Comparison of ENCODE assay signal across 16 cellular contexts in genomic region chr3:23402728-23403505, GRCh38.
DNase-seq lines count a peak whose midpoint lies in the region; ATAC-seq and FAIRE-seq lines count a peak whose summit lies in the region.
"Had no signal": no experiment of that assay in that cellular context is flagged by ENCODE, and none has a peak within 500 bp of the region (broad histone marks: within the 10 kb centered on the region; RNA-seq: fewer than 3 reads in every experiment).

No MANE protein-coding gene starts in this region.

- H3K36me3 Mint-ChIP-seq in naive B cell = no peaks in the 10 kb centered on the region
- no peaks in the 10 kb centered on the region for H3K36me3 Mint-ChIP-seq in activated T-helper 17 cell treated with anti-CD3 and anti-CD28 coated beads, Interleukin-2, amount 50 U/mL, for 72 hours (ENCODE audit: low read depth)
- H3K36me3 Mint-ChIP-seq: neural progenitor cell had no signal

- H3K4me3 Mint-ChIP-seq in naive B cell = peak overlapping the region in 6 of 8 donors; percentile 9 to 61 (median 43)
- no peak overlapping the region for H3K4me3 Mint-ChIP-seq in activated T-helper 17 cell treated with anti-CD3 and anti-CD28 coated beads, Interleukin-2, amount 50 U/mL, for 72 hours
- H3K4me3 Mint-ChIP-seq: dendritic cell treated with granulocyte-macrophage colony-stimulating factor and Interleukin-4, amounts not matched to agents 40 ng/mL and 50 ng/mL, for 4 days; neural progenitor cell had no signal

- ATAC-seq in HG02763 (IDR thresholded peaks at IDR 0.05; ENCODE audit: unreplicated experiment) = peak; percentile 46
- peak; percentile 69 to 70 for ATAC-seq in naive B cell (ENCODE audit: low read depth in 2 of 2)
- no peak for ATAC-seq in activated T-helper 17 cell treated with anti-CD3 and anti-CD28 coated beads, Interleukin-2, amount 50 U/mL, for 72 hours (replicated peaks)
- no peak for ATAC-seq in esophagus mucosa
- ATAC-seq: activated CD4-positive, CD25-positive, alpha-beta regulatory T cell treated with anti-CD3 and anti-CD28 coated beads, Interleukin-2, amount 50 U/mL, for 24 hours had no signal

- DNase-seq in GM18507 (ENCODE audit: extremely low spot score, insufficient read length, low read depth) (no peak), NOMO-1 treated with DMSO at 0.1 percent for 48 hours (lab: John Stamatoyannopoulos, UW; ENCODE audit: unreplicated experiment) (peak; percentile 76), naive B cell (peak; percentile 18), NCI-H510A (lab: John Stamatoyannopoulos, UW) (no peak), MV-4-11 (lab: John Stamatoyannopoulos, UW) (no peak)
- DNase-seq: amniotic stem cell, hypothalamus, NCI-H2171 treated with DMSO at 0.1 percent for 48 hours, sigmoid colon, stomach had no signal

- peak overlapping the region in 3 of 6 donors; percentile 15 to 62 (median 17) for H3K27ac Mint-ChIP-seq in naive B cell
- no peak overlapping the region for H3K27ac Mint-ChIP-seq in activated T-helper 17 cell treated with anti-CD3 and anti-CD28 coated beads, Interleukin-2, amount 50 U/mL, for 72 hours
- H3K27ac Mint-ChIP-seq: dendritic cell treated with granulocyte-macrophage colony-stimulating factor and Interleukin-4, amounts not matched to agents 40 ng/mL and 50 ng/mL, for 4 days; neural progenitor cell had no signal

- no peaks in the 10 kb centered on the region for H3K9me3 Mint-ChIP-seq in naive B cell
- H3K9me3 Mint-ChIP-seq in activated T-helper 17 cell treated with anti-CD3 and anti-CD28 coated beads, Interleukin-2, amount 50 U/mL, for 72 hours = no peaks in the 10 kb centered on the region
- H3K9me3 Mint-ChIP-seq: dendritic cell treated with granulocyte-macrophage colony-stimulating factor and Interleukin-4, amounts not matched to agents 40 ng/mL and 50 ng/mL, for 4 days; neural progenitor cell had no signal

- no peaks in the 10 kb centered on the region for H3K27me3 Mint-ChIP-seq in naive B cell
- peaks cover 9% of the 10 kb centered on the region for H3K27me3 Mint-ChIP-seq in activated T-helper 17 cell treated with anti-CD3 and anti-CD28 coated beads, Interleukin-2, amount 50 U/mL, for 72 hours
- H3K27me3 Mint-ChIP-seq: dendritic cell treated with granulocyte-macrophage colony-stimulating factor and Interleukin-4, amounts not matched to agents 40 ng/mL and 50 ng/mL, for 4 days had no signal

- peak; percentile 18 for FAIRE-seq in GM18507 (lab: Jason Lieb, UNC)

- peaks cover 34 to 59% (median 59%) of the 10 kb centered on the region in 3 donors for H3K4me1 Mint-ChIP-seq in naive B cell
- no peaks in the 10 kb centered on the region for H3K4me1 Mint-ChIP-seq in activated T-helper 17 cell treated with anti-CD3 and anti-CD28 coated beads, Interleukin-2, amount 50 U/mL, for 72 hours

Comparison
In these comparisons a context has a peak if more than half of its experiments do, and no peak if none do; other contexts are left out.
1. DNase-seq: peak in NOMO-1 treated with DMSO at 0.1 percent for 48 hours (single experiment) and naive B cell (single experiment); none in GM18507 (single experiment), NCI-H510A (single experiment) and MV-4-11 (single experiment).
2. ATAC-seq: peak in HG02763 (single experiment) and naive B cell (2 of 2); none in activated T-helper 17 cell treated with anti-CD3 and anti-CD28 coated beads, Interleukin-2, amount 50 U/mL, for 72 hours (single experiment) and esophagus mucosa (single experiment).